9 cellular contexts compared by ENCODE assay signal in genomic region chr2:237581751-237582746, GRCh38. TPM values are rescaled to one million over a fixed set of nuclear protein-coding genes. Genes with fewer than 3 reads are reported as not detected.
A peak's percentile ranks its signal among the peaks of the same experiment; 100 is the strongest.
DNase-seq lines count a peak whose midpoint lies in the region; ATAC-seq, FAIRE-seq and TF ChIP-seq lines count a peak whose summit lies in the region.
"Had no signal": no experiment of that assay in that cellular context is flagged by ENCODE, and none has a peak within 500 bp of the region (broad histone marks: within the 10 kb centered on the region; RNA-seq: fewer than 3 reads in every experiment).

No MANE protein-coding gene starts in this region.

- H3K27me3 ChIP-seq in SK-N-SH (ENCODE audit: insufficient read depth): no peaks in the 10 kb centered on the region

- H3K4me1 ChIP-seq in SK-N-SH (ENCODE audit: control insufficient read depth in 1 of 2, insufficient read depth in 2 of 2, low read depth in 1 of 2, low read length in 1 of 2): peaks cover 0 to 21% of the 10 kb centered on the region in 2 experiments; a peak in 1 of 4 replicates

- H3K27ac ChIP-seq in SK-N-SH (ENCODE audit: low read depth in 2 of 2, low read length in 1 of 2): peak overlapping the region in 1 of 2 experiments; percentile 77; a peak in 1 of 4 replicates

- H3K9me2 ChIP-seq in SK-N-SH: no peaks in the 10 kb centered on the region

- no peaks in the 10 kb centered on the region for H3K79me2 ChIP-seq in SK-N-SH (ENCODE audit: insufficient read depth)

- DNase-seq in COR-L47 (lab: John Stamatoyannopoulos, UW) (peak; percentile 29), HTR-8/SVneo (ENCODE audit: insufficient read length, low spot score) (peak; percentile 46), SK-N-SH (peak; percentile 69), cardiac fibroblast (ENCODE audit: low read depth in 2 of 2) (peak; percentile 82 to 92), kidney tubule cell (ENCODE audit: low spot score) (peak; percentile 72), HPDE6-E6E7 (ENCODE audit: extremely low spot score) (no peak)
- DNase-seq in stimulated activated CD4-positive, alpha-beta T cell treated with anti-CD3 and anti-CD28 coated beads, Interleukin-4, amount 100 ng/mL, for 24 hours: peak; percentile 42

- no peak overlapping the region for H3K4me3 ChIP-seq in SK-N-SH (ENCODE audit: low read depth in 2 of 2, low read length in 1 of 2)
- peak overlapping the region in 1 of 2 donors; percentile 28 for H3K4me3 ChIP-seq in cardiac fibroblast (replicated peaks in 1 of 2; ENCODE audit: low read depth in 2 of 2, low read length in 2 of 2)

- no peak for ATAC-seq in HG02970 (IDR thresholded peaks at IDR 0.05; ENCODE audit: low FRiP score, unreplicated experiment)

- FAIRE-seq in HTR-8/SVneo (lab: Jason Lieb, UNC): peak; percentile 74

- no peaks in the 10 kb centered on the region for H3K36me3 ChIP-seq in SK-N-SH (replicated peaks in 1 of 2; ENCODE audit: control insufficient read depth in 1 of 2, insufficient read depth in 2 of 2, low read length in 1 of 2)

- no peak overlapping the region for H2AFZ ChIP-seq in SK-N-SH (ENCODE audit: low read depth)

- TF ChIP-seq RAD21 in SK-N-SH (IDR thresholded peaks at IDR 0.05; ENCODE audit: low read length): peak; percentile 77

- H3K4me2 ChIP-seq in SK-N-SH: no peak overlapping the region

- CTCF ChIA-PET in SK-N-SH (lab: Yijun Ruan, JAX): interaction anchor here (0.5 to 8.6 kb wide), 29 partner anchors 10 to 683 kb away, joined by 3 to 81 read pairs (median 3); no protein-coding TSS in a partner anchor

- H3K9me3 ChIP-seq in SK-N-SH: no peaks in the 10 kb centered on the region

- TF ChIP-seq CTCF in SK-N-SH (IDR thresholded peaks at IDR 0.05) (peak; percentile 61), cardiac fibroblast (IDR thresholded peaks at IDR 0.05; ENCODE audit: low read depth, low read length) (peak; percentile 49)

- no peak overlapping the region for H3K9ac ChIP-seq in SK-N-SH

- H4K20me1 ChIP-seq in SK-N-SH (ENCODE audit: insufficient read depth): no peaks in the 10 kb centered on the region

- POLR2A ChIA-PET in SK-N-SH (lab: Yijun Ruan, JAX): interaction anchor here (0.6 kb wide), 1 partner anchor 163 kb away, joined by 3 read pairs; no protein-coding TSS in a partner anchor

- no peak for TF ChIP-seq EP300 in SK-N-SH (IDR thresholded peaks at IDR 0.05; ENCODE audit: borderline replicate concordance in 1 of 2, low read depth in 1 of 2, low read length in 1 of 2)

- H3F3A ChIP-seq in SK-N-SH (replicated peaks; ENCODE audit: insufficient read depth): no peaks in the 10 kb centered on the region

- WGBS in SK-N-SH (ENCODE audit: low lambda C conversion rate): 81% methylated on average over 16 of the region's 25 CpGs

TF ChIP-seq in SK-N-SH, 30 proteins besides CTCF, POLR2A, EP300 and RAD21:
- peak; percentile 54 for TF ChIP-seq SMC3 (IDR thresholded peaks at IDR 0.05; ENCODE audit: low read depth, low read length)
- TF ChIP-seq JUND (IDR thresholded peaks at IDR 0.05): no peak
- TF ChIP-seq REST (IDR thresholded peaks at IDR 0.05; ENCODE audit: low read depth, low read length): no peak
- no peak for TF ChIP-seq NFIC (IDR thresholded peaks at IDR 0.05; ENCODE audit: borderline replicate concordance)
- TF ChIP-seq ELF1 (IDR thresholded peaks at IDR 0.05): no peak
- TF ChIP-seq USF1 (IDR thresholded peaks at IDR 0.05; ENCODE audit: borderline replicate concordance, low read depth): no peak
- 0 out of 2 replicates have a peak, but pooled peaks have one; percentile 15 for TF ChIP-seq USF2 (IDR thresholded peaks at IDR 0.05; ENCODE audit: borderline replicate concordance, low read depth, low read length)
- no peak for TF ChIP-seq TCF12 (IDR thresholded peaks at IDR 0.05)
- no peak for TF ChIP-seq SIN3A (IDR thresholded peaks at IDR 0.05; ENCODE audit: borderline replicate concordance, low read depth, low read length)
- no peak for TF ChIP-seq FOSL2 (IDR thresholded peaks at IDR 0.05; ENCODE audit: borderline replicate concordance, low read depth)
- TF ChIP-seq CHD2 (IDR thresholded peaks at IDR 0.05; ENCODE audit: low read length, partially characterized antibody): no peak
- no peak for TF ChIP-seq PBX3 (IDR thresholded peaks at IDR 0.05)
- TF ChIP-seq GABPA (IDR thresholded peaks at IDR 0.05; ENCODE audit: low read depth): no peak
- TF ChIP-seq GATA2 (CRISPR knock-in tag; IDR thresholded peaks at IDR 0.05): no peak
- TF ChIP-seq MAX (IDR thresholded peaks at IDR 0.05; ENCODE audit: low read depth): no peak
- no peak for TF ChIP-seq POLR2AphosphoS5 (IDR thresholded peaks at IDR 0.05; ENCODE audit: low read depth, low read length)
TF ChIP-seq in SK-N-SH: peak in this region for 2.

RNA-seq across cellular contexts. Expression of gene RAB17, which starts 8.5 kb away (rescaled TPM):
- 0.10 and 0.19 TPM in 2 replicates for polyA plus RNA-seq in SK-N-SH (2012; rRNA removed)
- 0.06 and 0.18 TPM in 2 replicates for polyA plus RNA-seq in SK-N-SH (2012; cell fraction: cytosol; rRNA removed)
- polyA plus RNA-seq in SK-N-SH (2012; cell fraction: nucleus; rRNA removed): 0.75 and 1.1 TPM in 2 replicates
- polyA plus RNA-seq: IgD-negative memory B cell had no signal

RNA-seq across cellular contexts. Expression of gene PRLH, which starts 15.7 kb away (rescaled TPM):
- not detected in 2 replicates for polyA plus RNA-seq in SK-N-SH (2012; rRNA removed)
- not detected in 2 replicates for polyA plus RNA-seq in SK-N-SH (2012; cell fraction: cytosol; rRNA removed)
- polyA plus RNA-seq in SK-N-SH (2012; cell fraction: nucleus; rRNA removed): not detected in 2 replicates
- polyA plus RNA-seq: IgD-negative memory B cell had no signal

RNA-seq across cellular contexts. Expression of gene LRRFIP1, which starts 45.3 kb away (rescaled TPM):
- polyA plus RNA-seq in SK-N-SH (2012; rRNA removed): 47.3 and 60.9 TPM in 2 replicates
- 62.7 and 74.9 TPM in 2 replicates for polyA plus RNA-seq in SK-N-SH (2012; cell fraction: cytosol; rRNA removed)
- 51.7 and 73.1 TPM in 2 replicates for polyA plus RNA-seq in SK-N-SH (2012; cell fraction: nucleus; rRNA removed)
